Comparison of ENCODE assay signal across 2 cellular contexts in the genomic region with DNA sequence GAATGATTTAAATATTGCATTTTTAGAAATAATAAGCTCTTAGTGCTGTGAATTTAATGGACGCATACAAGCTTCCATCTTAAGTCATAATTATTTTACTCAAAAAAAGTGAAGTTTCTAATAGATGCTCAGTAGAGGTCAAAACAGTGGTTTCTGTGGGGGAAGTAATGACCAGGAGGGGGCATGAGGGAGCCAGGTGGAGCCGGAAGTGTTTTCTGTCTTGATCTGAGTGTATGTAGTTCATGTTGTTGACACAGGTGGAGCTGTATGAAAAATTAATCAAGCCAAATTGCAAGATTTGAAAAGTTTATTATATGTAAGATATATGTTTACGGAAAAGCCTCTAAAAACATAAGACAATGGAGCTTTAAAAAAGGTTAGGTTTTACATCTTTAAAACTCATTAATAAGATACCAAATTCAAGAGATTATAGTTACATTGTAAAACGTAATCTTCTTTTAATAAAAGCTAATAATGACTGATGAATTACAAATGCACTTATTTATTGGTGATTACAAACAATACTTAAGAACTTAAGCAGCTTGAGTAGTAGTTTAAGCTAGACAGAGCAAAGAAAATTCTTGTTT.
TF ChIP-seq lines count a peak whose summit lies in the region.

No MANE protein-coding gene starts in this region.

TF ChIP-seq in SK-N-SH treated with all-trans-retinoic acid at 6 μM for 48 hours, 23 proteins besides CTCF, POLR2A, EP300 and RAD21 (continued from another document):
- TF ChIP-seq, protein P1, sequence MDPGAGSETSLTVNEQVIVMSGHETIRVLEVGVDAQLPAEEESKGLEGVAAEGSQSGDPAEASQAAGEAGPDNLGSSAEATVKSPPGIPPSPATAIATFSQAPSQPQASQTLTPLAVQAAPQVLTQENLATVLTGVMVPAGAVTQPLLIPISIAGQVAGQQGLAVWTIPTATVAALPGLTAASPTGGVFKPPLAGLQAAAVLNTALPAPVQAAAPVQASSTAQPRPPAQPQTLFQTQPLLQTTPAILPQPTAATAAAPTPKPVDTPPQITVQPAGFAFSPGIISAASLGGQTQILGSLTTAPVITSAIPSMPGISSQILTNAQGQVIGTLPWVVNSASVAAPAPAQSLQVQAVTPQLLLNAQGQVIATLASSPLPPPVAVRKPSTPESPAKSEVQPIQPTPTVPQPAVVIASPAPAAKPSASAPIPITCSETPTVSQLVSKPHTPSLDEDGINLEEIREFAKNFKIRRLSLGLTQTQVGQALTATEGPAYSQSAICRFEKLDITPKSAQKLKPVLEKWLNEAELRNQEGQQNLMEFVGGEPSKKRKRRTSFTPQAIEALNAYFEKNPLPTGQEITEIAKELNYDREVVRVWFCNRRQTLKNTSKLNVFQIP (CRISPR knock-in tag; IDR thresholded peaks at IDR 0.05; ENCODE audit: borderline replicate concordance, low read depth) = no peak
- no peak for TF ChIP-seq ZNF8 (CRISPR knock-in tag; IDR thresholded peaks at IDR 0.05)
- no peak for TF ChIP-seq CSDC2 (CRISPR knock-in tag; IDR thresholded peaks at IDR 0.05)
- TF ChIP-seq BACH2 (CRISPR knock-in tag; IDR thresholded peaks at IDR 0.05; ENCODE audit: borderline replicate concordance) = no peak
- TF ChIP-seq SNAI2 (CRISPR knock-in tag; IDR thresholded peaks at IDR 0.05) = no peak

TF ChIP-seq in HepG2, 621 proteins besides CTCF, POLR2A, EP300 and RAD21 (continued from another document):
- TF ChIP-seq HOXA5 (CRISPR knock-in tag; IDR thresholded peaks at IDR 0.05) (no peak), AGO1 (IDR thresholded peaks at IDR 0.05; ENCODE audit: low read depth, low read length, poor library complexity, severe bottlenecking) (no peak), ELF1 (CRISPR knock-in tag; IDR thresholded peaks at IDR 0.05) (peak; percentile 66), KDM2A (CRISPR knock-in tag; IDR thresholded peaks at IDR 0.05; ENCODE audit: borderline replicate concordance, low read depth) (no peak), MIER2 (CRISPR knock-in tag; IDR thresholded peaks at IDR 0.05) (no peak), SP1 (IDR thresholded peaks at IDR 0.05) (no peak), SP1 (CRISPR knock-in tag; IDR thresholded peaks at IDR 0.05) (no peak), ZNF556 (CRISPR knock-in tag; IDR thresholded peaks at IDR 0.05; ENCODE audit: borderline replicate concordance) (no peak), ELF3 (CRISPR knock-in tag; IDR thresholded peaks at IDR 0.05) (peak; percentile 74), GABPB1 (CRISPR knock-in tag; IDR thresholded peaks at IDR 0.05) (peak; percentile 44; the same call in 1 of the 2 replicates), ZNF10 (CRISPR knock-in tag; IDR thresholded peaks at IDR 0.05; ENCODE audit: borderline replicate concordance, low read depth) (no peak), ZKSCAN8 (CRISPR knock-in tag; IDR thresholded peaks at IDR 0.05; ENCODE audit: borderline replicate concordance) (no peak), ZBTB42 (CRISPR knock-in tag; IDR thresholded peaks at IDR 0.05) (no peak), ETV5 (CRISPR knock-in tag; IDR thresholded peaks at IDR 0.05; ENCODE audit: borderline replicate concordance) (peak; percentile 80), GABPA (IDR thresholded peaks at IDR 0.05; ENCODE audit: low read depth, low read length) (no peak), GABPA (CRISPR knock-in tag; IDR thresholded peaks at IDR 0.05; ENCODE audit: low read depth) (peak; percentile 67), ETV6 (CRISPR knock-in tag; conservative IDR thresholded peaks at IDR 0.05) (no peak), MED1 (CRISPR knock-in tag; IDR thresholded peaks at IDR 0.05) (no peak), ZNF326 (CRISPR knock-in tag; IDR thresholded peaks at IDR 0.05; ENCODE audit: borderline replicate concordance) (no peak), ZNF17 (CRISPR knock-in tag; IDR thresholded peaks at IDR 0.05) (no peak), RARA (CRISPR knock-in tag; IDR thresholded peaks at IDR 0.05) (no peak), FOXA1 (IDR thresholded peaks at IDR 0.05) (no peak), FOXA1 (CRISPR knock-in tag; IDR thresholded peaks at IDR 0.05) (peak; percentile 78), SMC3 (IDR thresholded peaks at IDR 0.05; ENCODE audit: low read length) (peak; percentile 79)
- TF ChIP-seq, protein P2, sequence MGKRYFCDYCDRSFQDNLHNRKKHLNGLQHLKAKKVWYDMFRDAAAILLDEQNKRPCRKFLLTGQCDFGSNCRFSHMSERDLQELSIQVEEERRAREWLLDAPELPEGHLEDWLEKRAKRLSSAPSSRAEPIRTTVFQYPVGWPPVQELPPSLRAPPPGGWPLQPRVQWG (CRISPR knock-in tag; IDR thresholded peaks at IDR 0.05; ENCODE audit: borderline replicate concordance, low read depth) = no peak
- TF ChIP-seq, protein P3, sequence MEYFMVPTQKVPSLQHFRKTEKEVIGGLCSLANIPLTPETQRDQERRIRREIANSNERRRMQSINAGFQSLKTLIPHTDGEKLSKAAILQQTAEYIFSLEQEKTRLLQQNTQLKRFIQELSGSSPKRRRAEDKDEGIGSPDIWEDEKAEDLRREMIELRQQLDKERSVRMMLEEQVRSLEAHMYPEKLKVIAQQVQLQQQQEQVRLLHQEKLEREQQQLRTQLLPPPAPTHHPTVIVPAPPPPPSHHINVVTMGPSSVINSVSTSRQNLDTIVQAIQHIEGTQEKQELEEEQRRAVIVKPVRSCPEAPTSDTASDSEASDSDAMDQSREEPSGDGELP (IDR thresholded peaks at IDR 0.05; ENCODE audit: borderline replicate concordance, low read depth) = peak; percentile 25; the same call in 1 of the 2 replicates
- TF ChIP-seq, protein P4, sequence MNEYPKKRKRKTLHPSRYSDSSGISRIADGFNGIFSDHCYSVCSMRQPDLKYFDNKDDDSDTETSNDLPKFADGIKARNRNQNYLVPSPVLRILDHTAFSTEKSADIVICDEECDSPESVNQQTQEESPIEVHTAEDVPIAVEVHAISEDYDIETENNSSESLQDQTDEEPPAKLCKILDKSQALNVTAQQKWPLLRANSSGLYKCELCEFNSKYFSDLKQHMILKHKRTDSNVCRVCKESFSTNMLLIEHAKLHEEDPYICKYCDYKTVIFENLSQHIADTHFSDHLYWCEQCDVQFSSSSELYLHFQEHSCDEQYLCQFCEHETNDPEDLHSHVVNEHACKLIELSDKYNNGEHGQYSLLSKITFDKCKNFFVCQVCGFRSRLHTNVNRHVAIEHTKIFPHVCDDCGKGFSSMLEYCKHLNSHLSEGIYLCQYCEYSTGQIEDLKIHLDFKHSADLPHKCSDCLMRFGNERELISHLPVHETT (CRISPR knock-in tag; conservative IDR thresholded peaks at IDR 0.05) = no peak
